2 cellular contexts compared by ENCODE assay signal in genomic region chr19:1085676-1086442, GRCh38.
A peak's percentile ranks its signal among the peaks of the same experiment; 100 is the strongest.
TF ChIP-seq lines count a peak whose summit lies in the region.

No MANE protein-coding gene starts in this region.

TF ChIP-seq in K562, 482 proteins besides CTCF, POLR2A, EP300 and RAD21:
- TF ChIP-seq EGR1 (conservative IDR thresholded peaks at IDR 0.05), result no peak
- peak; percentile 85 for TF ChIP-seq FIP1L1 (IDR thresholded peaks at IDR 0.05; ENCODE audit: low read depth, low read length, poor library complexity, severe bottlenecking)
- no peak for TF ChIP-seq SNRNP70 (optimal IDR thresholded peaks at IDR 0.05; ENCODE audit: low read depth, low read length)
- peak; percentile 61 for TF ChIP-seq RBFOX2 (IDR thresholded peaks at IDR 0.05; ENCODE audit: low read depth, low read length)
- 0 out of 4 replicates have a peak, but pooled peaks of 1 of the 2 experiments have one; percentile 21 for TF ChIP-seq NONO (IDR thresholded peaks at IDR 0.05; ENCODE audit: low read depth in 2 of 2, low read length in 1 of 2)
- TF ChIP-seq PHTF2 (CRISPR knock-in tag; IDR thresholded peaks at IDR 0.05), result no peak
- peak; percentile 57; the same call in 1 of the 2 replicates for TF ChIP-seq ZBTB33 (CRISPR knock-in tag; IDR thresholded peaks at IDR 0.05)
- TF ChIP-seq PTBP1 (IDR thresholded peaks at IDR 0.05; ENCODE audit: low read depth, low read length), result 0 out of 2 replicates have a peak, but pooled peaks have one; percentile 59
- TF ChIP-seq POLR2G (IDR thresholded peaks at IDR 0.05; ENCODE audit: low read depth, low read length), result peak; percentile 80
- TF ChIP-seq, protein P1, sequence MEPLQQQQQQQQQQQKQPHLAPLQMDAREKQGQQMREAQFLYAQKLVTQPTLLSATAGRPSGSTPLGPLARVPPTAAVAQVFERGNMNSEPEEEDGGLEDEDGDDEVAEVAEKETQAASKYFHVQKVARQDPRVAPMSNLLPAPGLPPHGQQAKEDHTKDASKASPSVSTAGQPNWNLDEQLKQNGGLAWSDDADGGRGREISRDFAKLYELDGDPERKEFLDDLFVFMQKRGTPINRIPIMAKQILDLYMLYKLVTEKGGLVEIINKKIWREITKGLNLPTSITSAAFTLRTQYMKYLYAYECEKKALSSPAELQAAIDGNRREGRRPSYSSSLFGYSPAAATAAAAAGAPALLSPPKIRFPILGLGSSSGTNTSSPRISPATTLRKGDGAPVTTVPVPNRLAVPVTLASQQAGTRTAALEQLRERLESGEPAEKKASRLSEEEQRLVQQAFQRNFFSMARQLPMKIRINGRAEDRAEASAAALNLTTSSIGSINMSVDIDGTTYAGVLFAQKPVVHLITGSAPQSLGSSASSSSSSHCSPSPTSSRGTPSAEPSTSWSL (CRISPR knock-in tag; IDR thresholded peaks at IDR 0.05; ENCODE audit: borderline replicate concordance), result no peak
- peak; percentile 71 for TF ChIP-seq RBM22 (IDR thresholded peaks at IDR 0.05; ENCODE audit: low read depth, low read length, poor library complexity, severe bottlenecking)
- TF ChIP-seq POLR2AphosphoS2 (IDR thresholded peaks at IDR 0.05; ENCODE audit: low read length), result peak; percentile 86; the same call in 1 of the 2 replicates
- peak; percentile 65 for TF ChIP-seq SUPT5H (IDR thresholded peaks at IDR 0.05)
- peak; percentile 70 for TF ChIP-seq MYNN (IDR thresholded peaks at IDR 0.05)
- no peak for TF ChIP-seq MYNN (CRISPR knock-in tag; IDR thresholded peaks at IDR 0.05)

TF ChIP-seq in GM12891, 5 proteins besides CTCF, POLR2A, EP300 and RAD21:
- no peak; the same call in 1 of the 2 replicates for TF ChIP-seq POLR2AphosphoS5 (IDR thresholded peaks at IDR 0.05; ENCODE audit: low read depth, low read length)
- no peak for TF ChIP-seq SPI1 (IDR thresholded peaks at IDR 0.05; ENCODE audit: low read depth, low read length)
- TF ChIP-seq POU2F2 (IDR thresholded peaks at IDR 0.05; ENCODE audit: low read depth, low read length), result no peak
- TF ChIP-seq PAX5 (IDR thresholded peaks at IDR 0.05; ENCODE audit: insufficient read depth, low read length, severe bottlenecking), result no peak
- TF ChIP-seq TAF1 (IDR thresholded peaks at IDR 0.05; ENCODE audit: low read depth, low read length), result no peak
